In the genomic region with DNA sequence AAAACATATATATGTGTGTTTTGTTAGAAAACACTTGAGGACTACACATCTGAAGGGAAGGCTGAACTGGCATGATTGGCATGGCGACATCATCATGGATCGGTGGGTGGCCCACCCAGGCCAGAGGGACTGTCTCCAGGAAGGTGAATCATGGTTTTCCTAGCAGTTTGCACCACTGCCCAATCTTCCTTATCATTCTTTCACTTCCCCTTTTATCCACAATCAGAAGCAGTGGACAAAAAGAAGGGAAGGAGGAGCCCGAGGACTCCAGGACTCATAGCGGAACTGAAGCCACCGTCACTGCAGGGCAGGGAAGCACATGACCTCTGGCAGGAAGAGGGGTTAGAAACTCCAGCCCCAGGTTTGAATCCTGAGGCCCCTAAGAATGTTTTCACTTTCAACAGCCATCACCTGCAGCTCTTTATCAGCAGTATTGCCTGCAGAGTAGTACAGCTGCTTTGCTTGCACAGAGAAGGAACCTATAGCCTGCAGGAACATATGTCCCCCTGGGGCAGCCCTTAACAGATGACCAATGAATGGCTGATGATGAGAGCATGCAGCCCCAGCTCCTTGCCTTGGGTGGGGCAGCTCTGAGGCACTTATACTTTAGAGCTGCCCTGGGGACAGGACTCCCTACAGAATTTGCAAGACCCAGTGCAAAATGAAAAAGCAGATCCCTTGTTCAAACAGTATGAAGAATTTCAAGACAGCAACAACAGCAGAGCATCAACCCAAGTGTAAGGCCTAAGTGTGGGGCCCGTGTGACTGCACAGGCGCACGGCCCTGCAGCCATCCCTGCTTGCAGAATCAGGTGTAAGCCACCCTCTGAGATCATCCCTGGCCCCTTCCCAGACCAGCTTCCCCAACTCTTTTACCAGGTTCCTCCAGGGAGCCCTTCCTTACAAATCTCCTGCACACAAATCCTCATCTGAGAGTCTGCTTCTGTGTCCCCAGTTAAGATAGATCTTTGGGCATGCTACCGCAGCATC, we compare ENCODE assay signal across 8 cellular contexts.
DNase-seq lines count a peak whose midpoint lies in the region; ATAC-seq lines count a peak whose summit lies in the region.

No MANE protein-coding gene starts in this region.

- ATAC-seq in GM18868 (IDR thresholded peaks at IDR 0.05; ENCODE audit: unreplicated experiment) (peak; percentile 62), HG03064 (IDR thresholded peaks at IDR 0.05; ENCODE audit: low read depth, unreplicated experiment) (peak; percentile 61), T-helper 17 cell (no peak), left lobe of liver (peak; percentile 57)

- peaks cover 10% of the 10 kb centered on the region for H3K4me1 Mint-ChIP-seq in T-helper 17 cell

- H3K27ac Mint-ChIP-seq in T-helper 17 cell, result peak overlapping the region; percentile 51

- H3K9me3 ChIP-seq in T-helper 17 cell (ENCODE audit: control insufficient read depth, low read length, poor library complexity, severe bottlenecking), result no peaks in the 10 kb centered on the region

- H3K4me3 Mint-ChIP-seq in T-helper 17 cell, result no peak overlapping the region

- H3K27me3 Mint-ChIP-seq in T-helper 17 cell, result no peaks in the 10 kb centered on the region

- DNase-seq in T-helper 17 cell (no peak), left lobe of liver (ENCODE audit: low spot score) (no peak), activated T-cell treated with anti-CD3 and anti-CD28 coated beads for 4 hours (no peak), NCI-H524 treated with DMSO at 0.1 percent for 48 hours (lab: John Stamatoyannopoulos, UW) (no peak), NCI-H1694 (lab: John Stamatoyannopoulos, UW) (no peak)
- DNase-seq in activated naive CD4-positive, alpha-beta T cell (lab: John Stamatoyannopoulos, UW), result no peak

- H3K36me3 Mint-ChIP-seq in T-helper 17 cell (ENCODE audit: low read depth), result no peaks in the 10 kb centered on the region
